Comparison of ENCODE assay signal across 15 cellular contexts in the genomic region with DNA sequence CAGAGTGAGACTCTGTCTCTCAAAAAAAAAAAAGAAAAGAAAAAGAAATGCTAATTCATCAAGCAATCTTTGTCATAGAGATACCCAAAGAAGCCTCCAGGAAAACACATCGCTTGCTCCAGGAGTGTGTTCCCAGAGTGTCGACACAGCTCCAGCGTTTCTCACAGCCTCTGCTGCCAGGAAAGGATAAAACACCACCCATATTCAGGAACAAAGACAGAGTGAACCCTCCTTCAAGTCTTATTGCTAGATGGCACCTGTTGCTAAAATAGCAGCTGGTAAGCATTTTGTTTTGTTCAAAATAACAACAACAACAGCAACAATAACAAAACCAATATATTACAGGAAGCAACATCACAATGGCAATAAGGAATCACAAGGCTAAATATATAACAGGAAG. TPM values are rescaled to one million over a fixed set of nuclear protein-coding genes. Genes with fewer than 3 reads are reported as not detected.
"Had no signal": no experiment of that assay in that cellular context is flagged by ENCODE, and none has a peak within 500 bp of the region (broad histone marks: within the 10 kb centered on the region; RNA-seq: fewer than 3 reads in every experiment).

No MANE protein-coding gene starts in this region.

- H3K9me3 ChIP-seq: tibial nerve had no signal

- H3K27ac Mint-ChIP-seq: stimulated activated effector memory CD8-positive, alpha-beta T cell treated with anti-CD3 and anti-CD28 coated beads, Interleukin-12 subunit alpha, Interleukin-12 subunit beta, amount 100 ng/mL, for 72 hours had no signal

- DNase-seq: activated CD4-positive, alpha-beta T cell treated with anti-CD3 and anti-CD28 coated beads, Interleukin-2, amount 50 U/mL, for 4 hours; activated naive CD4-positive, alpha-beta T cell; activated T-cell treated with anti-CD3 and anti-CD28 coated beads, Interleukin-2, amount 50 U/mL, for 4 hours; central memory CD4-positive, alpha-beta T cell; cortex of kidney; effector memory CD4-positive, alpha-beta T cell; kidney glomerular epithelial cell; mesendoderm; nucleus accumbens; right cardiac atrium; T-helper 2 cell had no signal

- ATAC-seq: activated T-cell treated with anti-CD3 and anti-CD28 coated beads, Interleukin-2, amount 50 U/mL, for 4 hours; right cardiac atrium; stimulated activated effector memory CD8-positive, alpha-beta T cell treated with anti-CD3 and anti-CD28 coated beads, Interleukin-12 subunit alpha, Interleukin-12 subunit beta, amount 100 ng/mL, for 72 hours had no signal

- H3K4me3 Mint-ChIP-seq: activated T-cell treated with anti-CD3 and anti-CD28 coated beads, Interleukin-2, amount 50 U/mL, for 4 hours; stimulated activated effector memory CD8-positive, alpha-beta T cell treated with anti-CD3 and anti-CD28 coated beads, Interleukin-12 subunit alpha, Interleukin-12 subunit beta, amount 100 ng/mL, for 72 hours had no signal

- H3K36me3 ChIP-seq: tibial nerve had no signal

- H3K9me3 Mint-ChIP-seq: activated T-cell treated with anti-CD3 and anti-CD28 coated beads, Interleukin-2, amount 50 U/mL, for 4 hours; stimulated activated effector memory CD8-positive, alpha-beta T cell treated with anti-CD3 and anti-CD28 coated beads, Interleukin-12 subunit alpha, Interleukin-12 subunit beta, amount 100 ng/mL, for 72 hours had no signal

- H3K4me2 ChIP-seq: smooth muscle cell had no signal

- H3K4me3 ChIP-seq: smooth muscle cell, tibial nerve had no signal

RNA-seq across cellular contexts. Expression of a gene that starts 3.1 kb away (rescaled TPM):
- polyA plus RNA-seq: smooth muscle cell had no signal

RNA-seq across cellular contexts. Expression of a gene that starts 16.9 kb away (rescaled TPM):
- total RNA-seq: epithelial cell of proximal tubule had no signal
- polyA plus RNA-seq: smooth muscle cell had no signal
